In the genomic region with DNA sequence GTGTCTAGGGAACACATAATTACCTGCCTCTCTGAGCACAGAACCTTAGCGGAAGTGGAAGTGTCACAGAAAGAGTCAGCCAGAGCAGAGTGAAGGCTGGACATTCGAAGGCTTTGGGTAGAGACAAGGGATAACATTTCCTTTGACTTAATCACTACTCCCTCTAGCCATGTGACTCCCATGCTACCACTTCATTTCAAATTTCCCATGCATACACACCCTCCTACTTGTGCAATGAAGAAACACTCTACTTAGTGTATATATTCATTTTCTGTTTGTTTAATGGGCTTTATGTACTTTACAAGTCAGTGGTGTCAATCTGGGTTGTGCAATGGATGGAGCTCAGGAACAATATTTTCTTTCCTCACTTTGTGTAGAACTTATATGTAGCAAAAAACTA, we compare ENCODE assay signal across 1 cellular context.
A peak's percentile ranks its signal among the peaks of the same experiment; 100 is the strongest.
TF ChIP-seq lines count a peak whose summit lies in the region.

No MANE protein-coding gene starts in this region.

TF ChIP-seq in K562, 482 proteins besides CTCF, POLR2A, EP300 and RAD21:
- TF ChIP-seq CEBPB (tag; IDR thresholded peaks at IDR 0.05) (peak; percentile 41), CEBPG (CRISPR knock-in tag; IDR thresholded peaks at IDR 0.05) (no peak), CEBPG (tag; conservative IDR thresholded peaks at IDR 0.05 in 1 of 2, IDR thresholded peaks at IDR 0.05 in 1 of 2) (peak in 1 of 2 experiments; percentile 22; a peak in 1 of 4 replicates), PTTG1 (tag; IDR thresholded peaks at IDR 0.05; ENCODE audit: low read depth) (no peak), ELF2 (CRISPR knock-in tag; IDR thresholded peaks at IDR 0.05) (no peak)
- TF ChIP-seq, protein P1, sequence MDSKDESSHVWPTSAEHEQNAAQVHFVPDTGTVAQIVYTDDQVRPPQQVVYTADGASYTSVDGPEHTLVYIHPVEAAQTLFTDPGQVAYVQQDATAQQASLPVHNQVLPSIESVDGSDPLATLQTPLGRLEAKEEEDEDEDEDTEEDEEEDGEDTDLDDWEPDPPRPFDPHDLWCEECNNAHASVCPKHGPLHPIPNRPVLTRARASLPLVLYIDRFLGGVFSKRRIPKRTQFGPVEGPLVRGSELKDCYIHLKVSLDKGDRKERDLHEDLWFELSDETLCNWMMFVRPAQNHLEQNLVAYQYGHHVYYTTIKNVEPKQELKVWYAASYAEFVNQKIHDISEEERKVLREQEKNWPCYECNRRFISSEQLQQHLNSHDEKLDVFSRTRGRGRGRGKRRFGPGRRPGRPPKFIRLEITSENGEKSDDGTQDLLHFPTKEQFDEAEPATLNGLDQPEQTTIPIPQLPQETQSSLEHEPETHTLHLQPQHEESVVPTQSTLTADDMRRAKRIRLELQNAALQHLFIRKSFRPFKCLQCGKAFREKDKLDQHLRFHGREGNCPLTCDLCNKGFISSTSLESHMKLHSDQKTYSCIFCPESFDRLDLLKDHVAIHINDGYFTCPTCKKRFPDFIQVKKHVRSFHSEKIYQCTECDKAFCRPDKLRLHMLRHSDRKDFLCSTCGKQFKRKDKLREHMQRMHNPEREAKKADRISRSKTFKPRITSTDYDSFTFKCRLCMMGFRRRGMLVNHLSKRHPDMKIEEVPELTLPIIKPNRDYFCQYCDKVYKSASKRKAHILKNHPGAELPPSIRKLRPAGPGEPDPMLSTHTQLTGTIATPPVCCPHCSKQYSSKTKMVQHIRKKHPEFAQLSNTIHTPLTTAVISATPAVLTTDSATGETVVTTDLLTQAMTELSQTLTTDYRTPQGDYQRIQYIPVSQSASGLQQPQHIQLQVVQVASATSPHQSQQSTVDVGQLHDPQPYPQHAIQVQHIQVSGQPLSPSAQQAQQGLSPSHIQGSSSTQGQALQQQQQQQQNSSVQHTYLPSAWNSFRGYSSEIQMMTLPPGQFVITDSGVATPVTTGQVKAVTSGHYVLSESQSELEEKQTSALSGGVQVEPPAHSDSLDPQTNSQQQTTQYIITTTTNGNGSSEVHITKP (IDR thresholded peaks at IDR 0.05; ENCODE audit: partially characterized antibody): peak; percentile 45
- TF ChIP-seq, protein P2, sequence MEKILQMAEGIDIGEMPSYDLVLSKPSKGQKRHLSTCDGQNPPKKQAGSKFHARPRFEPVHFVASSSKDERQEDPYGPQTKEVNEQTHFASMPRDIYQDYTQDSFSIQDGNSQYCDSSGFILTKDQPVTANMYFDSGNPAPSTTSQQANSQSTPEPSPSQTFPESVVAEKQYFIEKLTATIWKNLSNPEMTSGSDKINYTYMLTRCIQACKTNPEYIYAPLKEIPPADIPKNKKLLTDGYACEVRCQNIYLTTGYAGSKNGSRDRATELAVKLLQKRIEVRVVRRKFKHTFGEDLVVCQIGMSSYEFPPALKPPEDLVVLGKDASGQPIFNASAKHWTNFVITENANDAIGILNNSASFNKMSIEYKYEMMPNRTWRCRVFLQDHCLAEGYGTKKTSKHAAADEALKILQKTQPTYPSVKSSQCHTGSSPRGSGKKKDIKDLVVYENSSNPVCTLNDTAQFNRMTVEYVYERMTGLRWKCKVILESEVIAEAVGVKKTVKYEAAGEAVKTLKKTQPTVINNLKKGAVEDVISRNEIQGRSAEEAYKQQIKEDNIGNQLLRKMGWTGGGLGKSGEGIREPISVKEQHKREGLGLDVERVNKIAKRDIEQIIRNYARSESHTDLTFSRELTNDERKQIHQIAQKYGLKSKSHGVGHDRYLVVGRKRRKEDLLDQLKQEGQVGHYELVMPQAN (IDR thresholded peaks at IDR 0.05; ENCODE audit: borderline replicate concordance): no peak
